12 cellular contexts compared by ENCODE assay signal in genomic region chr15:63805993-63806980, GRCh38.
DNase-seq lines count a peak whose midpoint lies in the region; ATAC-seq lines count a peak whose summit lies in the region.
"Had no signal": no experiment of that assay in that cellular context is flagged by ENCODE, and none has a peak within 500 bp of the region (broad histone marks: within the 10 kb centered on the region; RNA-seq: fewer than 3 reads in every experiment).

No MANE protein-coding gene starts in this region.

- peak; percentile 80 to 91 for ATAC-seq in stimulated activated naive B cell treated with anti-CD40 and anti-IgM and Interleukin-4, amounts not matched to agents 10 μg/mL and 1 μg/mL and 100 μg/mL, for 72 hours (replicated peaks)
- no peak for ATAC-seq in HG03159 (IDR thresholded peaks at IDR 0.05; ENCODE audit: unreplicated experiment)
- ATAC-seq in HG02870 (IDR thresholded peaks at IDR 0.05; ENCODE audit: unreplicated experiment) = no peak

- no peak overlapping the region for H3K4me3 Mint-ChIP-seq in activated naive CD4-positive, alpha-beta T cell treated with anti-CD3 and anti-CD28 coated beads, Interleukin-2, amount 10 ng/mL, durations not matched to agents 7 days and 5 days
- H3K4me3 Mint-ChIP-seq in T-helper 2 cell treated with Interferon-gamma antibody and Interleukin-4, amounts not matched to agents 5 μg/mL and 100 μg/mL, for 36 hours = peak overlapping the region; percentile 9
- no peak overlapping the region for H3K4me3 Mint-ChIP-seq in stimulated activated naive B cell treated with anti-CD40 and anti-IgM and Interleukin-4, amounts not matched to agents 10 μg/mL and 1 μg/mL and 100 μg/mL, for 72 hours
- H3K4me3 Mint-ChIP-seq: neural crest cell had no signal

- peaks cover 46% of the 10 kb centered on the region for H3K4me1 Mint-ChIP-seq in activated naive CD4-positive, alpha-beta T cell treated with anti-CD3 and anti-CD28 coated beads, Interleukin-2, amount 10 ng/mL, durations not matched to agents 7 days and 5 days
- peaks cover 48% of the 10 kb centered on the region for H3K4me1 Mint-ChIP-seq in T-helper 2 cell treated with Interferon-gamma antibody and Interleukin-4, amounts not matched to agents 5 μg/mL and 100 μg/mL, for 36 hours (ENCODE audit: low read depth)
- peaks cover 49 to 89% of the 10 kb centered on the region in 2 donors for H3K4me1 Mint-ChIP-seq in stimulated activated naive B cell treated with anti-CD40 and anti-IgM and Interleukin-4, amounts not matched to agents 10 μg/mL and 1 μg/mL and 100 μg/mL, for 72 hours

- peak overlapping the region; percentile 28 for H3K27ac Mint-ChIP-seq in activated naive CD4-positive, alpha-beta T cell treated with anti-CD3 and anti-CD28 coated beads, Interleukin-2, amount 10 ng/mL, durations not matched to agents 7 days and 5 days
- peak overlapping the region; percentile 71 for H3K27ac Mint-ChIP-seq in T-helper 2 cell treated with Interferon-gamma antibody and Interleukin-4, amounts not matched to agents 5 μg/mL and 100 μg/mL, for 36 hours
- H3K27ac Mint-ChIP-seq in stimulated activated naive B cell treated with anti-CD40 and anti-IgM and Interleukin-4, amounts not matched to agents 10 μg/mL and 1 μg/mL and 100 μg/mL, for 72 hours = peak overlapping the region; percentile 70

- H3K27ac ChIP-seq in epithelial cell of prostate = peak overlapping the region; percentile 5

- no peaks in the 10 kb centered on the region for H3K9me3 Mint-ChIP-seq in activated naive CD4-positive, alpha-beta T cell treated with anti-CD3 and anti-CD28 coated beads, Interleukin-2, amount 10 ng/mL, durations not matched to agents 7 days and 5 days
- peaks cover 4% of the 10 kb centered on the region for H3K9me3 Mint-ChIP-seq in T-helper 2 cell treated with Interferon-gamma antibody and Interleukin-4, amounts not matched to agents 5 μg/mL and 100 μg/mL, for 36 hours
- H3K9me3 Mint-ChIP-seq in stimulated activated naive B cell treated with anti-CD40 and anti-IgM and Interleukin-4, amounts not matched to agents 10 μg/mL and 1 μg/mL and 100 μg/mL, for 72 hours = peaks cover 3 to 14% of the 10 kb centered on the region in 2 donors

- no peak for DNase-seq in activated naive CD4-positive, alpha-beta T cell treated with anti-CD3 and anti-CD28 coated beads, Interleukin-2, amount 10 ng/mL, durations not matched to agents 7 days and 5 days
- DNase-seq in activated naive CD4-positive, alpha-beta T cell treated with anti-CD3 and anti-CD28 coated beads, Interleukin-2, amount 50 U/mL, for 16 hours = no peak
- no peak for DNase-seq in T-helper 2 cell treated with Interferon-gamma antibody and Interleukin-4, amounts not matched to agents 5 μg/mL and 100 μg/mL, for 36 hours (ENCODE audit: low spot score)
- no peak for DNase-seq in epithelial cell of prostate (ENCODE audit: low read depth, low spot score)
- no peak for DNase-seq in stimulated activated naive B cell treated with anti-CD40 and anti-IgM and Interleukin-4, amounts not matched to agents 10 μg/mL and 1 μg/mL and 100 μg/mL, for 72 hours
- DNase-seq in HuH-7 (ENCODE audit: low spot score) = no peak
- DNase-seq: foreskin fibroblast; kidney glomerular epithelial cell; stimulated activated CD8-positive, alpha-beta memory T cell treated with anti-CD3 and anti-CD28 coated beads, Interleukin-4, amount 100 ng/mL, for 48 hours had no signal

- no peaks in the 10 kb centered on the region for H3K27me3 Mint-ChIP-seq in activated naive CD4-positive, alpha-beta T cell treated with anti-CD3 and anti-CD28 coated beads, Interleukin-2, amount 10 ng/mL, durations not matched to agents 7 days and 5 days
- H3K27me3 Mint-ChIP-seq in T-helper 2 cell treated with Interferon-gamma antibody and Interleukin-4, amounts not matched to agents 5 μg/mL and 100 μg/mL, for 36 hours (ENCODE audit: low read depth) = no peaks in the 10 kb centered on the region
- no peaks in the 10 kb centered on the region for H3K27me3 Mint-ChIP-seq in stimulated activated naive B cell treated with anti-CD40 and anti-IgM and Interleukin-4, amounts not matched to agents 10 μg/mL and 1 μg/mL and 100 μg/mL, for 72 hours

- CTCF ChIA-PET in activated naive CD4-positive, alpha-beta T cell treated with anti-CD3 and anti-CD28 coated beads, Interleukin-2, amount 10 ng/mL, durations not matched to agents 7 days and 5 days (lab: Charles Lee) = interaction anchor here (1.0 to 1.6 kb wide), 4 partner anchors 11 to 196 kb away, joined by 3 to 5 read pairs (median 4); no protein-coding TSS in a partner anchor

- H3K36me3 Mint-ChIP-seq in activated naive CD4-positive, alpha-beta T cell treated with anti-CD3 and anti-CD28 coated beads, Interleukin-2, amount 10 ng/mL, durations not matched to agents 7 days and 5 days = peaks cover 16% of the 10 kb centered on the region
- peaks cover 23% of the 10 kb centered on the region for H3K36me3 Mint-ChIP-seq in T-helper 2 cell treated with Interferon-gamma antibody and Interleukin-4, amounts not matched to agents 5 μg/mL and 100 μg/mL, for 36 hours (ENCODE audit: low read depth)
- peaks cover 34 to 36% of the 10 kb centered on the region in 2 donors for H3K36me3 Mint-ChIP-seq in stimulated activated naive B cell treated with anti-CD40 and anti-IgM and Interleukin-4, amounts not matched to agents 10 μg/mL and 1 μg/mL and 100 μg/mL, for 72 hours

Comparison
In these comparisons a context has a peak if more than half of its experiments do, and no peak if none do; other contexts are left out.
1. ATAC-seq: peak in stimulated activated naive B cell treated with anti-CD40 and anti-IgM and Interleukin-4, amounts not matched to agents 10 μg/mL and 1 μg/mL and 100 μg/mL, for 72 hours (2 of 2); none in HG03159 (single experiment) and HG02870 (single experiment).
2. Peak in every context shown above with its lines, with median percentiles within 50 percentile points of each other: H3K27ac Mint-ChIP-seq.